ENCODE assay signal across 8 cellular contexts in the genomic region with DNA sequence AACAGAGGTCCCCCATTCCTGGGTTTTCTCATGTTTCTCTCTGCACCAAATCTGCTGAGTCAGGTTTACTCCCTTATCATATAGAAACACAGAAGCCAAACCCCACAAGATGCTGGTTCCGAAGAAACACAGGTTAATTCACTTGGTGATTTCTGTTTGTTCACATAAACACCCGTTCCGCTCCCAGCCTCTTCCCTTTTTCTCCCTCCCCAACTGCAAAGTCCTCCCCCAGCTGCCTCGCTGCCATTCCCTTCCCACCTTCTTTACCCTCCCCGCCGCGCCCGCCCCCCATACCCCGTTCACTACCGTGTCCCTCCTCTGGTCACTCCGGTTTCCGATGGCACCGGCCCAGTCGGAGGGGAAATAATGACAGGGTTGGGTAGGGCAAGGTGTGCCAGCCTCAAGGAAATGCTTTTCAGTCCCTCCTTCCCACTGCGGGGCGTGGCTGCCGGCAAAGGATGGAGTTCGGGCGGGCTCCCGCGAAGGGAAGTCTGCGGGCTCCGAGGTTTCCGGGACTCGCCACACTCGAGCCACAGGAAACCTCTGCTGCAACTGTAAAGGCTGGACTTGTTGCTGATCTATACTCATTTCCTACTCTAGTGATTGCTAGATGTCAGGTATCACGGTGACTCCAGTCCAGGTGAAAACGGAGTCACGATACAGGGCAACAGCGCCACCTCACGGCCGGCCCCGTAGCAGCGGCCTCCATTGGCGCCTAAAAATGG. TPM values are rescaled to one million over a fixed set of nuclear protein-coding genes. Genes with fewer than 3 reads are reported as not detected.
DNase-seq lines count a peak whose midpoint lies in the region; ATAC-seq and TF ChIP-seq lines count a peak whose summit lies in the region.

A gene with protein sequence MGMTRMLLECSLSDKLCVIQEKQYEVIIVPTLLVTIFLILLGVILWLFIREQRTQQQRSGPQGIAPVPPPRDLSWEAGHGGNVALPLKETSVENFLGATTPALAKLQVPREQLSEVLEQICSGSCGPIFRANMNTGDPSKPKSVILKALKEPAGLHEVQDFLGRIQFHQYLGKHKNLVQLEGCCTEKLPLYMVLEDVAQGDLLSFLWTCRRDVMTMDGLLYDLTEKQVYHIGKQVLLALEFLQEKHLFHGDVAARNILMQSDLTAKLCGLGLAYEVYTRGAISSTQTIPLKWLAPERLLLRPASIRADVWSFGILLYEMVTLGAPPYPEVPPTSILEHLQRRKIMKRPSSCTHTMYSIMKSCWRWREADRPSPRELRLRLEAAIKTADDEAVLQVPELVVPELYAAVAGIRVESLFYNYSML (minus strand): TSS at position 393 of the 725 bp plus-strand sequence. CDS start 39,434 bp downstream, outside the sequence.

- WGBS in lower leg skin, 2 donors: 1% methylated on average over 35 of the region's 35 CpGs

- in situ Hi-C loops in G401 (cut with HindIII; ENCODE audit: low sequenced_read_pairs): no loop called here

- TF ChIP-seq CTCF in coronary artery (IDR thresholded peaks at IDR 0.05) (peak; percentile 39), lower leg skin (IDR thresholded peaks at IDR 0.05) (peak in 1 of 3 donors; percentile 41)

- peak within 1 kb of the TSS; percentile 61 for H3K4me3 ChIP-seq in coronary artery
- peak within 1 kb of the TSS; percentile 16 for H3K4me3 ChIP-seq in lower leg skin (ENCODE audit: low read depth, poor library complexity, severe bottlenecking)

- H3K27ac ChIP-seq in coronary artery: no peak within 1 kb of the TSS

- peak; percentile 41 for DNase-seq in EH (ENCODE audit: low read depth)
- peak; percentile 66 for DNase-seq in NCI-H2107 (lab: John Stamatoyannopoulos, UW)
- peak; percentile 79 for DNase-seq in activated CD4-positive, alpha-beta T cell treated with anti-CD3 and anti-CD28 coated beads for 48 hours
- DNase-seq in coronary artery (ENCODE audit: low spot score): no peak
- DNase-seq in lower leg skin (ENCODE audit: low spot score in 2 of 2): peak; percentile 44 to 87
- DNase-seq in stimulated activated CD4-positive, alpha-beta T cell treated with anti-CD3 and anti-CD28 coated beads, Interleukin-4, amount 100 ng/mL, for 1 hour: peak; percentile 72
- DNase-seq in G401 (ENCODE audit: low spot score): no peak

- TF ChIP-seq POLR2A in lower leg skin (IDR thresholded peaks at IDR 0.05): no peak

- peak; percentile 60 for ATAC-seq in HG02623 (IDR thresholded peaks at IDR 0.05; ENCODE audit: unreplicated experiment)

- intact Hi-C loops in lower leg skin (cut with DNase I; ENCODE audit: low total_unique reads): loop anchor here (2.0 kb wide), 1 partner anchor 437 kb away; no protein-coding TSS in a partner anchor

RNA-seq across cellular contexts. Expression of the gene that starts here (rescaled TPM):
- total RNA-seq in lower leg skin: 1 to 10 TPM; 2.0 to 2.5 (median 2.2) TPM
- total RNA-seq in G401 (2014; rRNA removed; shearing (Covaris generic)): not detected in 2 replicates

Comparison
In these comparisons a context has a peak if more than half of its experiments do, and no peak if none do; other contexts are left out.
1. DNase-seq: peak in EH (single experiment), NCI-H2107 (single experiment), activated CD4-positive, alpha-beta T cell treated with anti-CD3 and anti-CD28 coated beads for 48 hours (single experiment), lower leg skin (2 of 2) and stimulated activated CD4-positive, alpha-beta T cell treated with anti-CD3 and anti-CD28 coated beads, Interleukin-4, amount 100 ng/mL, for 1 hour (single experiment); none in coronary artery (single experiment) and G401 (single experiment).